Comparison of ENCODE assay signal across 1 cellular context in the genomic region with DNA sequence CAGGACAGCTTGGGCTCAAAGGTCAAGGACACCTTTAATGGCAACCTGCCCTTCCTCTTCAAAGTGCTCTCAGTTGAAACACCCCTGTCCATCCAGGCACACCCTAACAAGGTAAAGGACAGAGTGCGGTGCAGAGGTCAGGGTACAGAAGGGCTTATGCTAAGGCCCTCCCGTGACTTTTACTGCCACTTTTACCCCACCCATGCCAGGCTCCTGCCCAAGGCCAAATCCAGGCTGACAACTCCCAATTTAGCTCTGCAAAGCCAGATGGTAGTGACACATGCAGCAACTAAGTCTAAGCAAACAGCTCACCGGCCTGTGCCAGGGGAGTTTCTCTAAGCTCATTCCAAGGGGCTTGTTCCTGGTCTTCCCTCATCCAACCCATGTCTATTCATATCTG.
TF ChIP-seq lines count a peak whose summit lies in the region.

No MANE protein-coding gene starts in this region.

TF ChIP-seq in HCT116, 20 proteins besides CTCF, POLR2A, EP300 and RAD21 (continued from another document):
- TF ChIP-seq ZFX (IDR thresholded peaks at IDR 0.05) (no peak), EGR1 (IDR thresholded peaks at IDR 0.05; ENCODE audit: low read depth) (no peak), ELF1 (IDR thresholded peaks at IDR 0.05; ENCODE audit: borderline replicate concordance, low read depth) (no peak), JUND (IDR thresholded peaks at IDR 0.05) (no peak), SRF (IDR thresholded peaks at IDR 0.05; ENCODE audit: low read depth) (no peak), FOSL1 (IDR thresholded peaks at IDR 0.05; ENCODE audit: low read depth) (no peak), TCF7L2 (IDR thresholded peaks at IDR 0.05; ENCODE audit: borderline replicate concordance, extremely low read depth, insufficient read depth, insufficient read length) (no peak), POLR2AphosphoS5 (IDR thresholded peaks at IDR 0.05; ENCODE audit: low read depth, low read length) (no peak)
- TF ChIP-seq, protein P1, sequence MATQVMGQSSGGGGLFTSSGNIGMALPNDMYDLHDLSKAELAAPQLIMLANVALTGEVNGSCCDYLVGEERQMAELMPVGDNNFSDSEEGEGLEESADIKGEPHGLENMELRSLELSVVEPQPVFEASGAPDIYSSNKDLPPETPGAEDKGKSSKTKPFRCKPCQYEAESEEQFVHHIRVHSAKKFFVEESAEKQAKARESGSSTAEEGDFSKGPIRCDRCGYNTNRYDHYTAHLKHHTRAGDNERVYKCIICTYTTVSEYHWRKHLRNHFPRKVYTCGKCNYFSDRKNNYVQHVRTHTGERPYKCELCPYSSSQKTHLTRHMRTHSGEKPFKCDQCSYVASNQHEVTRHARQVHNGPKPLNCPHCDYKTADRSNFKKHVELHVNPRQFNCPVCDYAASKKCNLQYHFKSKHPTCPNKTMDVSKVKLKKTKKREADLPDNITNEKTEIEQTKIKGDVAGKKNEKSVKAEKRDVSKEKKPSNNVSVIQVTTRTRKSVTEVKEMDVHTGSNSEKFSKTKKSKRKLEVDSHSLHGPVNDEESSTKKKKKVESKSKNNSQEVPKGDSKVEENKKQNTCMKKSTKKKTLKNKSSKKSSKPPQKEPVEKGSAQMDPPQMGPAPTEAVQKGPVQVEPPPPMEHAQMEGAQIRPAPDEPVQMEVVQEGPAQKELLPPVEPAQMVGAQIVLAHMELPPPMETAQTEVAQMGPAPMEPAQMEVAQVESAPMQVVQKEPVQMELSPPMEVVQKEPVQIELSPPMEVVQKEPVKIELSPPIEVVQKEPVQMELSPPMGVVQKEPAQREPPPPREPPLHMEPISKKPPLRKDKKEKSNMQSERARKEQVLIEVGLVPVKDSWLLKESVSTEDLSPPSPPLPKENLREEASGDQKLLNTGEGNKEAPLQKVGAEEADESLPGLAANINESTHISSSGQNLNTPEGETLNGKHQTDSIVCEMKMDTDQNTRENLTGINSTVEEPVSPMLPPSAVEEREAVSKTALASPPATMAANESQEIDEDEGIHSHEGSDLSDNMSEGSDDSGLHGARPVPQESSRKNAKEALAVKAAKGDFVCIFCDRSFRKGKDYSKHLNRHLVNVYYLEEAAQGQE (IDR thresholded peaks at IDR 0.05; ENCODE audit: low read depth) = no peak
- TF ChIP-seq, protein P2, sequence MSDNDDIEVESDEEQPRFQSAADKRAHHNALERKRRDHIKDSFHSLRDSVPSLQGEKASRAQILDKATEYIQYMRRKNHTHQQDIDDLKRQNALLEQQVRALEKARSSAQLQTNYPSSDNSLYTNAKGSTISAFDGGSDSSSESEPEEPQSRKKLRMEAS (IDR thresholded peaks at IDR 0.05) = no peak
